Comparison of ENCODE assay signal across 1 cellular context in genomic region chr3:124984754-124985153, GRCh38.
TF ChIP-seq lines count a peak whose summit lies in the region.

No MANE protein-coding gene starts in this region.

TF ChIP-seq in A549, 52 proteins besides CTCF, POLR2A, EP300 and RAD21 (continued from another document):
- TF ChIP-seq BCL3 (IDR thresholded peaks at IDR 0.05) (no peak), HMGXB4 (CRISPR knock-in tag; IDR thresholded peaks at IDR 0.05; ENCODE audit: borderline replicate concordance) (no peak), HOXB5 (CRISPR knock-in tag; IDR thresholded peaks at IDR 0.05) (no peak), TP53 (CRISPR knock-in tag; IDR thresholded peaks at IDR 0.05) (no peak), CEBPB (IDR thresholded peaks at IDR 0.05) (no peak), HES2 (IDR thresholded peaks at IDR 0.05) (no peak), HOXB13 (CRISPR knock-in tag; IDR thresholded peaks at IDR 0.05; ENCODE audit: low read depth) (no peak), PBX3 (IDR thresholded peaks at IDR 0.05) (no peak)
